12 cellular contexts compared by ENCODE assay signal in genomic region chr22:35480627-35481565, GRCh38. TPM values are rescaled to one million over a fixed set of nuclear protein-coding genes. Genes with fewer than 3 reads are reported as not detected.
A peak's percentile ranks its signal among the peaks of the same experiment; 100 is the strongest.
DNase-seq lines count a peak whose midpoint lies in the region; ATAC-seq and TF ChIP-seq lines count a peak whose summit lies in the region.
"Had no signal": no experiment of that assay in that cellular context is flagged by ENCODE, and none has a peak within 500 bp of the region (broad histone marks: within the 10 kb centered on the region; RNA-seq: fewer than 3 reads in every experiment).

No MANE protein-coding gene starts in this region.

- ATAC-seq in HG02623 (IDR thresholded peaks at IDR 0.05; ENCODE audit: unreplicated experiment) (no peak), HG03039 (IDR thresholded peaks at IDR 0.05; ENCODE audit: unreplicated experiment) (no peak), GM18519 (IDR thresholded peaks at IDR 0.05; ENCODE audit: low FRiP score, unreplicated experiment) (no peak)

- H3K4me3 Mint-ChIP-seq in endodermal cell: no peak overlapping the region
- H3K4me3 Mint-ChIP-seq: activated CD4-positive, alpha-beta T cell treated with anti-CD3 and anti-CD28 coated beads, Interleukin-2, amount 10 ng/mL, durations not matched to agents 24 days and 14 days; activated naive CD8-positive, alpha-beta T cell treated with anti-CD3 and anti-CD28 coated beads, Interleukin-2, amount 10 ng/mL, durations not matched to agents 7 days and 5 days had no signal

- H3K36me3 ChIP-seq in HEK293 (ENCODE audit: control insufficient read depth in 2 of 2, insufficient read depth in 1 of 2, low read length in 2 of 2): no peaks in the 10 kb centered on the region
- no peaks in the 10 kb centered on the region for H3K36me3 ChIP-seq in liver (ENCODE audit: control insufficient read depth in 4 of 4, insufficient read depth in 3 of 4, low read depth in 1 of 4, low read length in 3 of 4)
- H3K36me3 ChIP-seq in endodermal cell (ENCODE audit: control insufficient read depth, insufficient read depth, low read length): no peaks in the 10 kb centered on the region

- DNase-seq in superior temporal gyrus (ENCODE audit: extremely low spot score): peak; percentile 24
- DNase-seq in endodermal cell: no peak
- DNase-seq: activated CD4-positive, alpha-beta T cell treated with anti-CD3 and anti-CD28 coated beads, Interleukin-2, amount 10 ng/mL, durations not matched to agents 24 days and 14 days; activated naive CD8-positive, alpha-beta T cell treated with anti-CD3 and anti-CD28 coated beads, Interleukin-2, amount 10 ng/mL, durations not matched to agents 7 days and 5 days; NCI-H2029 treated with DMSO at 0.1 percent for 48 hours; stimulated activated naive CD4-positive, alpha-beta T cell had no signal

- no peaks in the 10 kb centered on the region for H3K36me3 Mint-ChIP-seq in endodermal cell (ENCODE audit: low read depth)
- H3K36me3 Mint-ChIP-seq: activated naive CD8-positive, alpha-beta T cell treated with anti-CD3 and anti-CD28 coated beads, Interleukin-2, amount 10 ng/mL, durations not matched to agents 7 days and 5 days had no signal

- peaks cover 2% of the 10 kb centered on the region for H3K9me3 Mint-ChIP-seq in endodermal cell
- H3K9me3 Mint-ChIP-seq: activated CD4-positive, alpha-beta T cell treated with anti-CD3 and anti-CD28 coated beads, Interleukin-2, amount 10 ng/mL, durations not matched to agents 24 days and 14 days; activated naive CD8-positive, alpha-beta T cell treated with anti-CD3 and anti-CD28 coated beads, Interleukin-2, amount 10 ng/mL, durations not matched to agents 7 days and 5 days had no signal

- H3K9ac ChIP-seq in liver (ENCODE audit: low read depth in 1 of 2, low read length in 2 of 2) (no peak overlapping the region), endodermal cell (ENCODE audit: extremely low read depth, low read length, poor library complexity, severe bottlenecking) (no peak overlapping the region)

- peaks cover 16% of the 10 kb centered on the region for H3K4me1 ChIP-seq in HEK293 (ENCODE audit: control insufficient read depth, insufficient read depth, low read length)
- H3K4me1 ChIP-seq in liver (ENCODE audit: control insufficient read depth in 4 of 4, insufficient read depth in 4 of 4, low read length in 3 of 4): peaks cover 0 to 3% (median 1%) of the 10 kb centered on the region in 4 donors
- H3K4me1 ChIP-seq in endodermal cell (ENCODE audit: control insufficient read depth, insufficient read depth, low read length): no peaks in the 10 kb centered on the region

- H3K4me1 Mint-ChIP-seq in endodermal cell: peaks cover 8% of the 10 kb centered on the region

- POLR2A ChIA-PET in HEK293 (lab: Yijun Ruan, JAX): no interaction called here

- H3K4me3 ChIP-seq in HEK293 (ENCODE audit: low read depth, low read length) (no peak overlapping the region), liver (ENCODE audit: low read depth in 1 of 3, low read length in 3 of 3) (no peak overlapping the region), endodermal cell (ENCODE audit: low read length) (no peak overlapping the region)

- H3K9me3 ChIP-seq in HEK293 (ENCODE audit: control insufficient read depth, insufficient read depth, low read depth, low read length): no peaks in the 10 kb centered on the region
- H3K9me3 ChIP-seq in liver (ENCODE audit: control insufficient read depth in 4 of 4, low read length in 3 of 4): peaks cover 0 to 4% (median 0%) of the 10 kb centered on the region in 4 donors
- no peaks in the 10 kb centered on the region for H3K9me3 ChIP-seq in endodermal cell (ENCODE audit: control insufficient read depth, low read length)

- H3K27me3 ChIP-seq in liver (ENCODE audit: control insufficient read depth in 4 of 4, insufficient read depth in 4 of 4, low read length in 3 of 4) (no peaks in the 10 kb centered on the region), endodermal cell (ENCODE audit: control insufficient read depth, insufficient read depth, low read length, poor library complexity, severe bottlenecking) (no peaks in the 10 kb centered on the region)

- H3K27ac ChIP-seq in HEK293 (ENCODE audit: extremely low read depth, low read depth, low read length): no peak overlapping the region
- H3K27ac ChIP-seq in VCaP: peak overlapping the region; percentile 91
- H3K27ac ChIP-seq in liver (ENCODE audit: low read depth in 1 of 2, low read length in 2 of 2): peak overlapping the region; percentile 9 to 50
- no peak overlapping the region for H3K27ac ChIP-seq in endodermal cell (ENCODE audit: low read depth, low read length)

- H3K27me3 Mint-ChIP-seq in endodermal cell (ENCODE audit: insufficient read depth): peaks cover 10% of the 10 kb centered on the region

- CTCF ChIA-PET in HEK293 (lab: Yijun Ruan, JAX): interaction anchor here (0.6 to 1.2 kb wide), 4 partner anchors 32 to 101 kb away, joined by 3 read pairs; no protein-coding TSS in a partner anchor

- 65% methylated on average over 22 of the region's 22 CpGs for WGBS in liver
- 86 to 87% methylated on average over 15 to 22 of the region's 22 CpGs for WGBS in endodermal cell (ENCODE audit: insufficient coverage in 1 of 2, insufficient read length in 1 of 2), 2 experiments

- no peak for TF ChIP-seq RAD21 in liver (IDR thresholded peaks at IDR 0.05)

- H3K27ac Mint-ChIP-seq in endodermal cell: no peak overlapping the region
- H3K27ac Mint-ChIP-seq: activated CD4-positive, alpha-beta T cell treated with anti-CD3 and anti-CD28 coated beads, Interleukin-2, amount 10 ng/mL, durations not matched to agents 24 days and 14 days; activated naive CD8-positive, alpha-beta T cell treated with anti-CD3 and anti-CD28 coated beads, Interleukin-2, amount 10 ng/mL, durations not matched to agents 7 days and 5 days had no signal

- no peak for TF ChIP-seq CTCF in HEK293 (tag by site-specific recombination; IDR thresholded peaks at IDR 0.05)
- no peak for TF ChIP-seq CTCF in VCaP (conservative IDR thresholded peaks at IDR 0.05)
- TF ChIP-seq CTCF in liver (IDR thresholded peaks at IDR 0.05; ENCODE audit: low read depth, low read length, missing input control): no peak
- no peak for TF ChIP-seq CTCF in endodermal cell (conservative IDR thresholded peaks at IDR 0.05)

TF ChIP-seq in HEK293, 187 proteins besides CTCF, POLR2A, EP300 and RAD21 (continues in another document):
- TF ChIP-seq ZNF280D (tag by site-specific recombination; IDR thresholded peaks at IDR 0.05) (no peak), ZNF433 (tag by site-specific recombination; IDR thresholded peaks at IDR 0.05; ENCODE audit: low read depth) (no peak)

TF ChIP-seq in liver, 16 proteins besides CTCF, POLR2A, EP300 and RAD21:
- TF ChIP-seq YY1 (IDR thresholded peaks at IDR 0.05) (no peak), MAX (IDR thresholded peaks at IDR 0.05) (no peak), RXRA (IDR thresholded peaks at IDR 0.05) (no peak), HNF4A (conservative IDR thresholded peaks at IDR 0.05) (no peak), NR2F2 (IDR thresholded peaks at IDR 0.05) (peak; percentile 5), GABPA (IDR thresholded peaks at IDR 0.05 in 1 of 2, conservative IDR thresholded peaks at IDR 0.05 in 1 of 2) (no peak), REST (IDR thresholded peaks at IDR 0.05) (no peak), HNF4G (IDR thresholded peaks at IDR 0.05) (no peak), FOXA1 (IDR thresholded peaks at IDR 0.05) (no peak)
TF ChIP-seq in liver: peak in this region for 1.

RNA-seq across cellular contexts. Expression of gene RASD2, which starts 59.7 kb away (rescaled TPM):
- total RNA-seq in liver: under 1 TPM in 1 of 2 donors, not detected in 1; under 0.01 TPM
- under 1 TPM in 1 of 2 donors, not detected in 1; 0.05 TPM for polyA plus RNA-seq in liver
- total RNA-seq in endodermal cell: under 1 TPM; 0.15 to 0.24 TPM
- polyA plus RNA-seq in endodermal cell (2013, experiment 1 of 2): 2.4 TPM
- 2.0 TPM for polyA plus RNA-seq in endodermal cell (2013, experiment 2 of 2)
- total RNA-seq: activated CD4-positive, alpha-beta T cell treated with anti-CD3 and anti-CD28 coated beads, Interleukin-2, amount 10 ng/mL, durations not matched to agents 24 days and 14 days; activated naive CD8-positive, alpha-beta T cell treated with anti-CD3 and anti-CD28 coated beads, Interleukin-2, amount 10 ng/mL, durations not matched to agents 7 days and 5 days had no signal

Comparison
In these comparisons a context has a peak if more than half of its experiments do, and no peak if none do; other contexts are left out.
1. H3K27ac ChIP-seq: peak in VCaP (single experiment) and liver (2 of 2); none in HEK293 (single experiment) and endodermal cell (single experiment).